Comparison of ENCODE assay signal across 13 cellular contexts in the genomic region with DNA sequence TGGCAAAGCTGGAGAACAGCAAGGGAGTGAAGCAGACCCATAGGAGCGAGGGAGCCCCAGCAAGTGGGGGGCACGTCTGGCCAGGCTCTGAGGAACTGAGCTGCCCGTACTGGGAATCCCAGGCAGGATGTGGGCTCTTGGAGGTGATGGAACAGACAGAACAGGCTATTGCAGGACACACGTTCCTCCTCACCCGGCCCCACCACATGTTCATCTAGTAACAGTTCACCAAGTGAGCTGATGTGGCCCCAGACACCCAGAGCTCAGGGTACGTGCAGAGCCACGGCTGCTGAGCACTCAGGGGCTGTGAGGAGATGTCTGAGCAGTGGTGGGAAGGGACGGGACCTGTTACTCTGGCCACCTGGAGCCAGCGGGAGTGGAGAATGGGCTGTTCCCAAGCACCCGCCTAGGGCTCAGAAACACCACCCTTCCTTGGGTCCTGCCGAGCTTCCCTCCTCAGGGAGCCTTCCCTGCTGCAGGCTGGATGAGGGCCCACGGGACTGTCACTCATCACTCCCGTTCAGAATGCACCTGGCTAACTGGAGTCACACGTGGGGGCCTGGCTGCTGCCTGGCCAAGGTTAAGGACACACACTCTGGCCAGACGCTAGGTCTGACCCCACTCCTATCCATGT. TPM values are rescaled to one million over a fixed set of nuclear protein-coding genes. Genes with fewer than 3 reads are reported as not detected.
DNase-seq lines count a peak whose midpoint lies in the region; ATAC-seq, FAIRE-seq and TF ChIP-seq lines count a peak whose summit lies in the region.
"Had no signal": no experiment of that assay in that cellular context is flagged by ENCODE, and none has a peak within 500 bp of the region (broad histone marks: within the 10 kb centered on the region; RNA-seq: fewer than 3 reads in every experiment).

No MANE protein-coding gene starts in this region.

- H3K4me3 Mint-ChIP-seq in IgD-negative memory B cell, result peak overlapping the region in 1 of 4 donors; percentile 84

- no peaks in the 10 kb centered on the region for H3K36me3 Mint-ChIP-seq in IgD-negative memory B cell

- intact Hi-C loops in HepG2 (cut with micrococcal nuclease; ENCODE audit: unreplicated experiment) (no loop called here), stomach (cut with DNase I; ENCODE audit: low total_unique reads) (no loop called here)

- no peaks in the 10 kb centered on the region for H3K9me3 Mint-ChIP-seq in IgD-negative memory B cell

- H3K4me3 ChIP-seq in HepG2 (replicated peaks in 1 of 3; ENCODE audit: insufficient read depth in 1 of 3, low read depth in 2 of 3, low read length in 3 of 3), result peak overlapping the region in 2 of 3 experiments; percentile 1 to 56; a peak in 2 of 6 replicates
- no peak overlapping the region for H3K4me3 ChIP-seq in stomach
- no peak overlapping the region for H3K4me3 ChIP-seq in suprapubic skin
- H3K4me3 ChIP-seq: K562 had no signal

- H3K9ac ChIP-seq in HepG2 (ENCODE audit: insufficient read depth, low read depth, low read length), result peak overlapping the region; percentile 18; the same call in 1 of the 2 replicates

- H3K27me3 Mint-ChIP-seq in IgD-negative memory B cell, result no peaks in the 10 kb centered on the region

- in situ Hi-C loops in HepG2 (cut with HindIII; ENCODE audit: extremely low pct_ligation_motif_present, low pct_unique_long_range_greater_than_20kb), result no loop called here

- no peaks in the 10 kb centered on the region for H3K27me3 ChIP-seq in HepG2 (ENCODE audit: control insufficient read depth in 1 of 2, insufficient read depth in 2 of 2, low read length in 2 of 2)
- no peaks in the 10 kb centered on the region for H3K27me3 ChIP-seq in stomach
- no peaks in the 10 kb centered on the region for H3K27me3 ChIP-seq in suprapubic skin

- CTCF ChIA-PET in HepG2 (lab: Yijun Ruan, JAX; ENCODE audit: low intra/inter-chr PET ratio, low total read pairs), result no interaction called here

- TF ChIP-seq POLR2A in HepG2 (IDR thresholded peaks at IDR 0.05; ENCODE audit: insufficient read depth in 1 of 2, low read depth in 2 of 2, low read length in 2 of 2), result no peak
- TF ChIP-seq POLR2A in stomach (IDR thresholded peaks at IDR 0.05), result no peak
- no peak for TF ChIP-seq POLR2A in suprapubic skin (IDR thresholded peaks at IDR 0.05)

- H4K20me1 ChIP-seq in HepG2 (ENCODE audit: insufficient read depth, low read length), result peaks cover 85% of the 10 kb centered on the region

- DNase-seq in HepG2 (ENCODE audit: low spot score) (no peak), stomach (no peak), KG1 (lab: John Stamatoyannopoulos, UW) (no peak), suprapubic skin (ENCODE audit: low spot score in 2 of 2) (no peak)
- DNase-seq: activated naive CD4-positive, alpha-beta T cell; DMS79 treated with DMSO at 0.1 percent for 48 hours; NCI-H2171; WERI-Rb-1 had no signal

- no peak for FAIRE-seq in HepG2 (lab: Jason Lieb, UNC)
- FAIRE-seq: endothelial cell of umbilical vein had no signal

- peaks cover 65% of the 10 kb centered on the region for H3K4me1 ChIP-seq in HepG2 (ENCODE audit: insufficient read depth, low read length)
- peaks cover 94 to 100% (median 100%) of the 10 kb centered on the region in 4 donors for H3K4me1 ChIP-seq in stomach
- peaks cover 97% of the 10 kb centered on the region for H3K4me1 ChIP-seq in suprapubic skin

- H3K36me3 ChIP-seq in HepG2 (replicated peaks in 1 of 2; ENCODE audit: control insufficient read depth in 1 of 2, insufficient read depth in 2 of 2, low read length in 2 of 2), result peaks cover 0 to 6% of the 10 kb centered on the region in 2 experiments; a peak in 1 of 5 replicates
- H3K36me3 ChIP-seq in stomach, result no peaks in the 10 kb centered on the region
- no peaks in the 10 kb centered on the region for H3K36me3 ChIP-seq in suprapubic skin
- H3K36me3 ChIP-seq: WERI-Rb-1 had no signal

- 55 to 59% (median 59%) methylated on average over 15 of the region's 15 CpGs for WGBS in adipose tissue, 3 donors
- 78% methylated on average over 6 of the region's 15 CpGs for WGBS in HepG2 (ENCODE audit: low lambda C conversion rate)
- 73 to 87% (median 77%) methylated on average over 10 to 15 of the region's 15 CpGs for WGBS in stomach, 5 donors
- 65% methylated on average over 6 of the region's 15 CpGs for WGBS in suprapubic skin

- peak overlapping the region; percentile 48 for H3K27ac ChIP-seq in adipose tissue (ENCODE audit: low read depth, low read length)
- H3K27ac ChIP-seq in HepG2 (ENCODE audit: extremely low read length, insufficient read depth, low read length), result peak overlapping the region; percentile 51
- H3K27ac ChIP-seq in stomach, result peak overlapping the region in 4 of 5 donors; percentile 52 to 75 (median 71)
- no peak overlapping the region for H3K27ac ChIP-seq in suprapubic skin
- H3K27ac ChIP-seq: WERI-Rb-1 had no signal

- TF ChIP-seq CTCF in HepG2 (CRISPR knock-in tag; IDR thresholded peaks at IDR 0.05) (no peak), stomach (IDR thresholded peaks at IDR 0.05) (no peak), suprapubic skin (IDR thresholded peaks at IDR 0.05) (no peak)

- peaks cover 94% of the 10 kb centered on the region for H3K79me2 ChIP-seq in HepG2 (ENCODE audit: insufficient read depth, low read length)

- TF ChIP-seq EP300 in HepG2 (IDR thresholded peaks at IDR 0.05; ENCODE audit: low read depth in 2 of 2, low read length in 2 of 2) (no peak), HepG2 (CRISPR knock-in tag; IDR thresholded peaks at IDR 0.05; ENCODE audit: borderline replicate concordance) (no peak), stomach (IDR thresholded peaks at IDR 0.05) (no peak), suprapubic skin (IDR thresholded peaks at IDR 0.05) (no peak)

- BruUV-seq in HepG2 (replicated peaks; lab: Mats Ljungman, UMichigan), result no TSS peak

- ATAC-seq in HepG2 (no peak), HG03139 (IDR thresholded peaks at IDR 0.05; ENCODE audit: unreplicated experiment) (no peak)
- ATAC-seq: K562 had no signal

- peaks cover 35 to 66% (median 39%) of the 10 kb centered on the region in 3 donors for H3K4me1 Mint-ChIP-seq in IgD-negative memory B cell

- H3K4me2 ChIP-seq in HepG2 (ENCODE audit: low read depth, low read length), result peak overlapping the region; percentile 76

- no peak for TF ChIP-seq RAD21 in HepG2 (CRISPR knock-in tag; IDR thresholded peaks at IDR 0.05)

- H3K27ac Mint-ChIP-seq in IgD-negative memory B cell, result peak overlapping the region in 2 of 3 donors; percentile 7 to 72

- H3K9me3 ChIP-seq in HepG2 (ENCODE audit: low read length), result no peaks in the 10 kb centered on the region
- no peaks in the 10 kb centered on the region for H3K9me3 ChIP-seq in stomach
- H3K9me3 ChIP-seq in suprapubic skin, result no peaks in the 10 kb centered on the region

- H2AFZ ChIP-seq in HepG2 (ENCODE audit: low read length), result no peak overlapping the region

- POLR2A ChIA-PET in HepG2 (lab: Yijun Ruan, JAX), result interaction anchor here (1.2 to 2.2 kb wide), 6 partner anchors 10 to 86 kb away, joined by 4 to 16 read pairs (median 7); partner anchors contain the start of genes ELL and KXD1

RNA-seq across cellular contexts. Expression of gene ELL, which starts 18.4 kb away (rescaled TPM):
- polyA plus RNA-seq in IgD-negative memory B cell, result 19.7 TPM
- 10 to 100 TPM in 1 of 3 donors, 1 to 10 TPM in 2; 6.5 to 25.9 (median 9.2) TPM for polyA plus RNA-seq in adipose tissue
- 3.2 and 3.7 TPM in 2 replicates for total RNA-seq in HepG2 (2016; rRNA removed; fragmentation: Illumina TruSeq; extraction: Trizol)
- 0.71 and 1.1 TPM in 2 replicates for total RNA-seq in HepG2 (2016; cell fraction: cytosol; rRNA removed; fragmentation: Illumina TruSeq; extraction: Trizol; ENCODE audit: low read depth)
- total RNA-seq in HepG2 (2016; cell fraction: insoluble cytoplasmic fraction; rRNA removed; fragmentation: Illumina TruSeq; extraction: Trizol), result 2.7 and 4.1 TPM in 2 replicates
- 2.3 and 2.5 TPM in 2 replicates for total RNA-seq in HepG2 (2016; cell fraction: membrane; rRNA removed; fragmentation: Illumina TruSeq; extraction: Trizol)
- 3.3 and 4.8 TPM in 2 replicates for total RNA-seq in HepG2 (2016; cell fraction: nucleus; rRNA removed; fragmentation: Illumina TruSeq; extraction: Trizol)
- 5.4 and 5.8 TPM in 2 replicates for polyA plus RNA-seq in HepG2 (2011; rRNA removed)
- 3.2 and 4.3 TPM in 2 replicates for polyA plus RNA-seq in HepG2 (2011; cell fraction: cytosol; rRNA removed)
- 27.1 and 34.7 TPM in 2 replicates for polyA plus RNA-seq in HepG2 (2011; cell fraction: nucleus; rRNA removed)
- 7.1 TPM in 2 replicates for polyA plus RNA-seq in HepG2 (2012)
- 0.20 and 0.33 TPM in 2 replicates for polyA plus RNA-seq in HepG2 (2016; cell fraction: cytosol; fragmentation: Illumina TruSeq; extraction: Trizol; ENCODE audit: low read depth)
- 3.1 and 4.0 TPM in 2 replicates for polyA plus RNA-seq in HepG2 (2016; cell fraction: insoluble cytoplasmic fraction; fragmentation: Illumina TruSeq; extraction: Trizol; ENCODE audit: low read depth)
- 1.0 and 1.1 TPM in 2 replicates for polyA plus RNA-seq in HepG2 (2016; cell fraction: membrane; fragmentation: Illumina TruSeq; extraction: Trizol; ENCODE audit: low read depth)
- polyA plus RNA-seq in HepG2 (2016; cell fraction: nucleus; fragmentation: Illumina TruSeq; extraction: Trizol; ENCODE audit: insufficient read depth, low read depth), result 5.1 and 5.2 TPM in 2 replicates
- 6.3 and 17.2 TPM in 2 replicates for polyA minus RNA-seq in HepG2 (2011; rRNA and poly(A)+ RNA removed; ENCODE audit: low replicate concordance)
- polyA minus RNA-seq in HepG2 (2011; cell fraction: cytosol; rRNA and poly(A)+ RNA removed), result 6.0 and 8.8 TPM in 2 replicates
- 12.9 and 14.3 TPM in 2 replicates for polyA minus RNA-seq in HepG2 (2011; cell fraction: nucleus; rRNA and poly(A)+ RNA removed)
- total RNA-seq in stomach, result 10 to 100 TPM in 3 of 5 donors, 1 to 10 TPM in 2; 8.0 to 88.7 (median 13.5) TPM
- polyA plus RNA-seq in stomach, result 10 to 100 TPM in 1 of 3 donors, 1 to 10 TPM in 2; 4.1 to 12.7 (median 8.1) TPM
- 10 to 100 TPM; 27.0 to 59.5 (median 36.9) TPM for total RNA-seq in suprapubic skin

RNA-seq across cellular contexts. Expression of gene FKBP8, which starts 39.9 kb away (rescaled TPM):
- polyA plus RNA-seq in IgD-negative memory B cell, result 120 TPM
- 100 to 1,000 TPM in 2 of 3 donors, 10 to 100 TPM in 1; 90.8 to 352 (median 221) TPM for polyA plus RNA-seq in adipose tissue
- 75.1 and 81.7 TPM in 2 replicates for total RNA-seq in HepG2 (2016; rRNA removed; fragmentation: Illumina TruSeq; extraction: Trizol)
- total RNA-seq in HepG2 (2016; cell fraction: cytosol; rRNA removed; fragmentation: Illumina TruSeq; extraction: Trizol; ENCODE audit: low read depth), result 75.9 and 83.0 TPM in 2 replicates
- total RNA-seq in HepG2 (2016; cell fraction: insoluble cytoplasmic fraction; rRNA removed; fragmentation: Illumina TruSeq; extraction: Trizol), result 78.1 and 87.6 TPM in 2 replicates
- 92.2 and 111 TPM in 2 replicates for total RNA-seq in HepG2 (2016; cell fraction: membrane; rRNA removed; fragmentation: Illumina TruSeq; extraction: Trizol)
- total RNA-seq in HepG2 (2016; cell fraction: nucleus; rRNA removed; fragmentation: Illumina TruSeq; extraction: Trizol), result 32.7 and 42.9 TPM in 2 replicates
- polyA plus RNA-seq in HepG2 (2011; rRNA removed), result 93.9 and 135 TPM in 2 replicates
- 101 and 179 TPM in 2 replicates for polyA plus RNA-seq in HepG2 (2011; cell fraction: cytosol; rRNA removed)
- 159 and 173 TPM in 2 replicates for polyA plus RNA-seq in HepG2 (2011; cell fraction: nucleus; rRNA removed)
- polyA plus RNA-seq in HepG2 (2012), result 93.8 and 130 TPM in 2 replicates
- 84.6 and 95.1 TPM in 2 replicates for polyA plus RNA-seq in HepG2 (2016; cell fraction: cytosol; fragmentation: Illumina TruSeq; extraction: Trizol; ENCODE audit: low read depth)
- polyA plus RNA-seq in HepG2 (2016; cell fraction: insoluble cytoplasmic fraction; fragmentation: Illumina TruSeq; extraction: Trizol; ENCODE audit: low read depth), result 107 and 111 TPM in 2 replicates
- polyA plus RNA-seq in HepG2 (2016; cell fraction: membrane; fragmentation: Illumina TruSeq; extraction: Trizol; ENCODE audit: low read depth), result 117 and 126 TPM in 2 replicates
- polyA plus RNA-seq in HepG2 (2016; cell fraction: nucleus; fragmentation: Illumina TruSeq; extraction: Trizol; ENCODE audit: insufficient read depth, low read depth), result 80.5 and 87.9 TPM in 2 replicates
- polyA minus RNA-seq in HepG2 (2011; rRNA and poly(A)+ RNA removed; ENCODE audit: low replicate concordance), result 96.9 and 151 TPM in 2 replicates
- 63.3 and 77.3 TPM in 2 replicates for polyA minus RNA-seq in HepG2 (2011; cell fraction: cytosol; rRNA and poly(A)+ RNA removed)
- 16.6 and 20.1 TPM in 2 replicates for polyA minus RNA-seq in HepG2 (2011; cell fraction: nucleus; rRNA and poly(A)+ RNA removed)
- total RNA-seq in stomach, result 100 to 1,000 TPM in 4 of 5 donors, 10 to 100 TPM in 1; 87.8 to 819 (median 197) TPM
- 100 to 1,000 TPM; 157 to 254 (median 249) TPM for polyA plus RNA-seq in stomach
- total RNA-seq in suprapubic skin, result 100 to 1,000 TPM; 194 to 217 (median 203) TPM

RNA-seq across cellular contexts. Expression of gene KXD1, which starts 54.2 kb away (rescaled TPM):
- polyA plus RNA-seq in IgD-negative memory B cell (82.8 TPM), adipose tissue (10 to 100 TPM; 63.6 to 92.0 (median 82.6) TPM), HepG2 (2011; rRNA removed) (143 and 160 TPM in 2 replicates), stomach (100 to 1,000 TPM in 1 of 3 donors, 10 to 100 TPM in 2; 71.0 to 131 (median 84.5) TPM)
- total RNA-seq in HepG2 (2016; rRNA removed; fragmentation: Illumina TruSeq; extraction: Trizol) (44.6 and 53.1 TPM in 2 replicates), stomach (100 to 1,000 TPM in 2 of 5 donors, 10 to 100 TPM in 3; 30.8 to 513 (median 55.4) TPM), suprapubic skin (100 to 1,000 TPM in 1 of 4 donors, 10 to 100 TPM in 3; 72.4 to 107 (median 89.4) TPM)
- total RNA-seq in HepG2 (2016; cell fraction: cytosol; rRNA removed; fragmentation: Illumina TruSeq; extraction: Trizol; ENCODE audit: low read depth), result 49.9 and 63.5 TPM in 2 replicates
- total RNA-seq in HepG2 (2016; cell fraction: insoluble cytoplasmic fraction; rRNA removed; fragmentation: Illumina TruSeq; extraction: Trizol), result 46.0 and 46.4 TPM in 2 replicates
- 90.1 and 104 TPM in 2 replicates for total RNA-seq in HepG2 (2016; cell fraction: membrane; rRNA removed; fragmentation: Illumina TruSeq; extraction: Trizol)
- total RNA-seq in HepG2 (2016; cell fraction: nucleus; rRNA removed; fragmentation: Illumina TruSeq; extraction: Trizol), result 20.4 and 21.0 TPM in 2 replicates
- 112 and 130 TPM in 2 replicates for polyA plus RNA-seq in HepG2 (2011; cell fraction: cytosol; rRNA removed)
- 122 and 125 TPM in 2 replicates for polyA plus RNA-seq in HepG2 (2011; cell fraction: nucleus; rRNA removed)
- polyA plus RNA-seq in HepG2 (2012), result 61.5 and 85.8 TPM in 2 replicates
- polyA plus RNA-seq in HepG2 (2016; cell fraction: cytosol; fragmentation: Illumina TruSeq; extraction: Trizol; ENCODE audit: low read depth), result 72.0 and 99.5 TPM in 2 replicates
- polyA plus RNA-seq in HepG2 (2016; cell fraction: insoluble cytoplasmic fraction; fragmentation: Illumina TruSeq; extraction: Trizol; ENCODE audit: low read depth), result 68.6 and 76.3 TPM in 2 replicates
- 121 and 126 TPM in 2 replicates for polyA plus RNA-seq in HepG2 (2016; cell fraction: membrane; fragmentation: Illumina TruSeq; extraction: Trizol; ENCODE audit: low read depth)
- 62.9 and 64.5 TPM in 2 replicates for polyA plus RNA-seq in HepG2 (2016; cell fraction: nucleus; fragmentation: Illumina TruSeq; extraction: Trizol; ENCODE audit: insufficient read depth, low read depth)
- polyA minus RNA-seq in HepG2 (2011; rRNA and poly(A)+ RNA removed; ENCODE audit: low replicate concordance), result 73.9 and 103 TPM in 2 replicates
- 43.1 and 52.2 TPM in 2 replicates for polyA minus RNA-seq in HepG2 (2011; cell fraction: cytosol; rRNA and poly(A)+ RNA removed)
- 20.0 and 23.6 TPM in 2 replicates for polyA minus RNA-seq in HepG2 (2011; cell fraction: nucleus; rRNA and poly(A)+ RNA removed)

Comparison
In these comparisons a context has a peak if more than half of its experiments do, and no peak if none do; other contexts are left out.
1. H3K4me3 ChIP-seq: peak in HepG2 (2 of 3); none in stomach (0 of 4) and suprapubic skin (single experiment).